ENCODE assay signal across 8 cellular contexts in genomic region chr15:41543521-41543870, GRCh38. TPM values are rescaled to one million over a fixed set of nuclear protein-coding genes. Genes with fewer than 3 reads are reported as not detected.
A peak's percentile ranks its signal among the peaks of the same experiment; 100 is the strongest.
DNase-seq lines count a peak whose midpoint lies in the region; ATAC-seq and TF ChIP-seq lines count a peak whose summit lies in the region.

No MANE protein-coding gene starts in this region.

- ATAC-seq in GM18505 (IDR thresholded peaks at IDR 0.05; ENCODE audit: unreplicated experiment) = no peak

- no peak for TF ChIP-seq POLR2A in GM18505 (IDR thresholded peaks at IDR 0.05; ENCODE audit: borderline replicate concordance, extremely low read depth, insufficient read depth, insufficient read length)

- POLR2A ChIA-PET in CD4-positive, alpha-beta memory T cell (lab: Charles Lee; ENCODE audit: partially characterized antibody) = interaction anchor here (0.6 to 2.4 kb wide), 7 partner anchors 9 to 126 kb away, joined by 3 to 13 read pairs (median 4); partner anchors contain the start of genes MGA and RTF1

- no peaks in the 10 kb centered on the region for H3K9me3 ChIP-seq in CD4-positive, alpha-beta memory T cell (ENCODE audit: control insufficient read depth in 1 of 2, low read length in 2 of 2)
- H3K9me3 ChIP-seq in OCI-LY1 (ENCODE audit: low read length) (no peaks in the 10 kb centered on the region), neuron (ENCODE audit: low read length) (no peaks in the 10 kb centered on the region)

- H3K9ac ChIP-seq in OCI-LY1 (ENCODE audit: low read length) = peak overlapping the region; percentile 79

- H3K36me3 Mint-ChIP-seq in CD4-positive, alpha-beta memory T cell = peaks cover 0 to 1% of the 10 kb centered on the region in 2 donors
- no peaks in the 10 kb centered on the region for H3K36me3 Mint-ChIP-seq in endothelial cell (ENCODE audit: low read depth, unreplicated experiment)

- no peak for DNase-seq in CD4-positive, alpha-beta memory T cell
- no peak for DNase-seq in endothelial cell (ENCODE audit: low spot score)
- no peak for DNase-seq in NCI-H128 (lab: John Stamatoyannopoulos, UW; ENCODE audit: unreplicated experiment)
- DNase-seq in iPS-NIHi11 (ENCODE audit: low spot score) = no peak
- DNase-seq in amygdala (lab: John Stamatoyannopoulos, UW) = no peak

- no peaks in the 10 kb centered on the region for H3K9me2 ChIP-seq in OCI-LY1 (ENCODE audit: low read depth, low read length)

- peaks cover 10 to 27% (median 19%) of the 10 kb centered on the region in 4 donors for H3K4me1 Mint-ChIP-seq in CD4-positive, alpha-beta memory T cell
- peaks cover 10% of the 10 kb centered on the region for H3K4me1 Mint-ChIP-seq in endothelial cell (ENCODE audit: unreplicated experiment)

- no peak overlapping the region for H2AFZ ChIP-seq in OCI-LY1 (ENCODE audit: low read length)
- peak overlapping the region; percentile 4 for H2AFZ ChIP-seq in neuron (ENCODE audit: low read depth, low read length)

- H3F3A ChIP-seq in OCI-LY1 (ENCODE audit: insufficient read depth, low read length) = no peaks in the 10 kb centered on the region

- TF ChIP-seq CTCF in OCI-LY1 (IDR thresholded peaks at IDR 0.05; ENCODE audit: low read length) (no peak), endothelial cell (IDR thresholded peaks at IDR 0.05; ENCODE audit: unreplicated experiment) (no peak)

- H3K27me3 Mint-ChIP-seq in CD4-positive, alpha-beta memory T cell = no peaks in the 10 kb centered on the region
- peaks cover 8% of the 10 kb centered on the region for H3K27me3 Mint-ChIP-seq in endothelial cell (ENCODE audit: unreplicated experiment)

- peak overlapping the region; percentile 88 to 98 (median 95) for H3K27ac Mint-ChIP-seq in CD4-positive, alpha-beta memory T cell
- peak overlapping the region; percentile 98 for H3K27ac Mint-ChIP-seq in endothelial cell (ENCODE audit: unreplicated experiment)

- no peaks in the 10 kb centered on the region for H3K27me3 ChIP-seq in CD4-positive, alpha-beta memory T cell (ENCODE audit: insufficient read depth, low read length)
- H3K27me3 ChIP-seq in OCI-LY1 (ENCODE audit: insufficient read depth, low read length) (no peaks in the 10 kb centered on the region), neuron (ENCODE audit: insufficient read depth, low read length) (no peaks in the 10 kb centered on the region)

- H3K36me3 ChIP-seq in CD4-positive, alpha-beta memory T cell (ENCODE audit: insufficient read depth, low read length) = no peaks in the 10 kb centered on the region
- no peaks in the 10 kb centered on the region for H3K36me3 ChIP-seq in OCI-LY1 (ENCODE audit: insufficient read depth, low read length)
- no peaks in the 10 kb centered on the region for H3K36me3 ChIP-seq in neuron (ENCODE audit: insufficient read depth, low read length)

- H4K20me1 ChIP-seq in OCI-LY1 (ENCODE audit: insufficient read depth, low read length) = no peaks in the 10 kb centered on the region

- peak overlapping the region; percentile 95 for H3K4me2 ChIP-seq in OCI-LY1 (ENCODE audit: low read length)

- peak overlapping the region; percentile 81 for H3K27ac ChIP-seq in CD4-positive, alpha-beta memory T cell (ENCODE audit: low read depth, low read length)
- H3K27ac ChIP-seq in OCI-LY1 (ENCODE audit: low read depth, low read length, poor library complexity, severe bottlenecking) = no peak overlapping the region

- H3K4me3 ChIP-seq in CD4-positive, alpha-beta memory T cell (ENCODE audit: low read length in 2 of 2) = peak overlapping the region; percentile 58 to 86
- H3K4me3 ChIP-seq in OCI-LY1 (ENCODE audit: low read depth, low read length, poor library complexity, severe bottlenecking) (peak overlapping the region; percentile 80), neuron (ENCODE audit: low read length) (peak overlapping the region; percentile 62)

- H3K79me2 ChIP-seq in OCI-LY1 (ENCODE audit: insufficient read depth, low read length) = 0 out of 2 replicates have a peak, but pooled peaks cover 3% of the 10 kb centered on the region

- peaks cover 12% of the 10 kb centered on the region for H3K4me1 ChIP-seq in CD4-positive, alpha-beta memory T cell (ENCODE audit: insufficient read depth, low read length)
- H3K4me1 ChIP-seq in OCI-LY1 (ENCODE audit: insufficient read depth, low read length, severe bottlenecking) (peaks cover 14% of the 10 kb centered on the region), neuron (ENCODE audit: insufficient read depth, low read length) (no peaks in the 10 kb centered on the region)

- no peaks in the 10 kb centered on the region for H3K9me3 Mint-ChIP-seq in CD4-positive, alpha-beta memory T cell
- H3K9me3 Mint-ChIP-seq in endothelial cell (ENCODE audit: unreplicated experiment) = no peaks in the 10 kb centered on the region

- CTCF ChIA-PET in CD4-positive, alpha-beta memory T cell (lab: Charles Lee; ENCODE audit: partially characterized antibody) = interaction anchor here (1.3 to 4.0 kb wide), 2 partner anchors 14 to 268 kb away, joined by 7 to 32 read pairs; no protein-coding TSS in a partner anchor

- intact Hi-C loops in CD4-positive, alpha-beta memory T cell (cut with micrococcal nuclease) = loop anchor here (5.0 kb wide), 1 partner anchor 41 kb away; no protein-coding TSS in a partner anchor

- peak overlapping the region; percentile 94 to 97 (median 95) for H3K4me3 Mint-ChIP-seq in CD4-positive, alpha-beta memory T cell
- peak overlapping the region; percentile 99 for H3K4me3 Mint-ChIP-seq in endothelial cell (ENCODE audit: unreplicated experiment)

RNA-seq across cellular contexts. Expression of gene RPAP1, which starts 0.6 kb away (rescaled TPM):
- total RNA-seq in CD4-positive, alpha-beta memory T cell = 10 to 100 TPM; 50.6 to 52.2 TPM
- polyA plus RNA-seq in CD4-positive, alpha-beta memory T cell = 10 to 100 TPM in 1 of 2 donors, 1 to 10 TPM in 1; 5.5 to 18.2 TPM
- 41.2 TPM for total RNA-seq in endothelial cell (ENCODE audit: unreplicated experiment)

RNA-seq across cellular contexts. Expression of gene TYRO3, which starts 15.5 kb away (rescaled TPM):
- under 1 TPM; 0.17 to 0.36 TPM for total RNA-seq in CD4-positive, alpha-beta memory T cell
- polyA plus RNA-seq in CD4-positive, alpha-beta memory T cell = under 1 TPM in 1 of 2 donors, not detected in 1; 0.11 TPM
- 115 TPM for total RNA-seq in endothelial cell (ENCODE audit: unreplicated experiment)

RNA-seq across cellular contexts. Expression of gene LTK, which starts 29.9 kb away (rescaled TPM):
- total RNA-seq in CD4-positive, alpha-beta memory T cell = 1 to 10 TPM; 3.7 to 3.8 TPM
- polyA plus RNA-seq in CD4-positive, alpha-beta memory T cell = 1 to 10 TPM; 1.9 to 5.1 TPM
- total RNA-seq in endothelial cell (ENCODE audit: unreplicated experiment) = 25.7 TPM

RNA-seq across cellular contexts. Expression of gene ITPKA, which starts 49.8 kb away (rescaled TPM):
- under 1 TPM in 1 of 2 experiments, not detected in 1; 0.36 TPM for total RNA-seq in CD4-positive, alpha-beta memory T cell
- under 1 TPM; 0.23 to 0.46 TPM for polyA plus RNA-seq in CD4-positive, alpha-beta memory T cell
- total RNA-seq in endothelial cell (ENCODE audit: unreplicated experiment) = 4.2 TPM

Comparison
In these comparisons a context has a peak if more than half of its experiments do, and no peak if none do; other contexts are left out.
1. RNA of gene TYRO3, which starts 15.5 kb away (total RNA-seq): 115 TPM in endothelial cell (single experiment); 0.17 to 0.36 TPM in CD4-positive, alpha-beta memory T cell; every median in the first group is over 10 times any median in the second.
2. Peak in every context shown above with its lines, with median percentiles within 50 percentile points of each other: H3K4me3 ChIP-seq.